ENCODE assay signal across 2 cellular contexts in genomic region chr14:37894463-37894862, GRCh38.
A peak's percentile ranks its signal among the peaks of the same experiment; 100 is the strongest.
TF ChIP-seq lines count a peak whose summit lies in the region.

No MANE protein-coding gene starts in this region.

TF ChIP-seq in GM23338, 12 proteins besides CTCF, POLR2A, EP300 and RAD21:
- TF ChIP-seq STAT1 (IDR thresholded peaks at IDR 0.05; ENCODE audit: unreplicated experiment) = no peak
- no peak for TF ChIP-seq CREB1 (CRISPR knock-in tag; IDR thresholded peaks at IDR 0.05; ENCODE audit: low read depth)

TF ChIP-seq in H1, 55 proteins besides CTCF, POLR2A, EP300 and RAD21:
- TF ChIP-seq TAF1 (IDR thresholded peaks at IDR 0.05; ENCODE audit: low read depth, low read length) (no peak), SIX5 (IDR thresholded peaks at IDR 0.05; ENCODE audit: low read depth, low read length) (no peak), BCL11A (IDR thresholded peaks at IDR 0.05; ENCODE audit: low read depth in 2 of 2, low read length in 2 of 2) (no peak), NANOG (IDR thresholded peaks at IDR 0.05; ENCODE audit: insufficient read depth, low read depth, low read length, poor library complexity, severe bottlenecking) (peak; percentile 33), GTF2F1 (IDR thresholded peaks at IDR 0.05; ENCODE audit: borderline replicate concordance, low read depth, low read length) (no peak), SRF (IDR thresholded peaks at IDR 0.05; ENCODE audit: low read depth, low read length) (no peak), SAP30 (IDR thresholded peaks at IDR 0.05; ENCODE audit: insufficient read depth, insufficient replicate concordance, low read length) (no peak)
